Comparison of ENCODE assay signal across 17 cellular contexts in genomic region chr11:117936973-117937372, GRCh38. TPM values are rescaled to one million over a fixed set of nuclear protein-coding genes. Genes with fewer than 3 reads are reported as not detected.
"Had no signal": no experiment of that assay in that cellular context is flagged by ENCODE, and none has a peak within 500 bp of the region (broad histone marks: within the 10 kb centered on the region; RNA-seq: fewer than 3 reads in every experiment).

No MANE protein-coding gene starts in this region.

- H3K4me3 ChIP-seq: heart left ventricle, mucosa of descending colon, right atrium auricular region, skin epidermis, thyroid gland, uterus had no signal

- H3K4me1 ChIP-seq: right atrium auricular region, uterus had no signal

- H3K36me3 ChIP-seq: brain microvascular endothelial cell, heart left ventricle, right atrium auricular region, thyroid gland, uterus had no signal

- H3K9me3 Mint-ChIP-seq: activated CD4-positive, alpha-beta T cell treated with anti-CD3 and anti-CD28 coated beads, Interleukin-2, amount 10 ng/mL, durations not matched to agents 7 days and 5 days; activated naive CD4-positive, alpha-beta T cell treated with anti-CD3 and anti-CD28 coated beads, Interleukin-2, amount 50 U/mL, for 24 hours; natural killer cell had no signal

- DNase-seq: activated CD4-positive, alpha-beta T cell treated with anti-CD3 and anti-CD28 coated beads, Interleukin-2, amount 10 ng/mL, durations not matched to agents 7 days and 5 days; activated effector memory CD4-positive, alpha-beta T cell treated with Interleukin-2 at 50 U/mL for 16 hours; activated T-cell treated with anti-CD3 and anti-CD28 coated beads, Interleukin-2, amount 50 U/mL, for 1 hour; amygdala; brain microvascular endothelial cell; effector memory CD4-positive, alpha-beta T cell; heart left ventricle; left colon; mucosa of descending colon; natural killer cell; thyroid gland; uterus had no signal

- H3K27ac ChIP-seq: brain microvascular endothelial cell, heart left ventricle, right atrium auricular region, skin epidermis, thyroid gland, uterus had no signal

- H3K4me3 Mint-ChIP-seq: activated CD4-positive, alpha-beta T cell treated with anti-CD3 and anti-CD28 coated beads, Interleukin-2, amount 10 ng/mL, durations not matched to agents 7 days and 5 days; activated naive CD4-positive, alpha-beta T cell treated with anti-CD3 and anti-CD28 coated beads, Interleukin-2, amount 50 U/mL, for 24 hours; natural killer cell had no signal

- H3K27ac Mint-ChIP-seq: activated CD4-positive, alpha-beta T cell treated with anti-CD3 and anti-CD28 coated beads, Interleukin-2, amount 10 ng/mL, durations not matched to agents 7 days and 5 days; activated naive CD4-positive, alpha-beta T cell treated with anti-CD3 and anti-CD28 coated beads, Interleukin-2, amount 50 U/mL, for 24 hours; natural killer cell had no signal

- ATAC-seq: heart left ventricle, left colon, mucosa of descending colon, natural killer cell had no signal

- H3K36me3 Mint-ChIP-seq: activated naive CD4-positive, alpha-beta T cell treated with anti-CD3 and anti-CD28 coated beads, Interleukin-2, amount 50 U/mL, for 24 hours; natural killer cell had no signal

- H3K9me3 ChIP-seq: heart left ventricle, mucosa of descending colon, right atrium auricular region, thyroid gland, uterus had no signal

- H3K27me3 ChIP-seq: brain microvascular endothelial cell, heart left ventricle, right atrium auricular region, thyroid gland, uterus had no signal

RNA-seq across cellular contexts. Expression of gene TMPRSS13, which starts 7.8 kb away (rescaled TPM):
- total RNA-seq: fibroblast of lung, lung microvascular endothelial cell, right atrium auricular region had no signal
- polyA plus RNA-seq: fibroblast of lung had no signal

RNA-seq across cellular contexts. Expression of gene IL10RA, which starts 49.2 kb away (rescaled TPM):
- total RNA-seq: lung microvascular endothelial cell had no signal
- polyA plus RNA-seq: fibroblast of lung had no signal
